Comparison of ENCODE assay signal across 8 cellular contexts in genomic region chr2:41414486-41415230, GRCh38.
A peak's percentile ranks its signal among the peaks of the same experiment; 100 is the strongest.
DNase-seq lines count a peak whose midpoint lies in the region; ATAC-seq and TF ChIP-seq lines count a peak whose summit lies in the region.

No MANE protein-coding gene starts in this region.

- H3K27me3 Mint-ChIP-seq in activated CD4-positive, alpha-beta T cell treated with anti-CD3 and anti-CD28 coated beads, Interleukin-2, amount 10 ng/mL, durations not matched to agents 7 days and 5 days: no peaks in the 10 kb centered on the region

- no peaks in the 10 kb centered on the region for H3K27me3 ChIP-seq in adrenal gland
- no peaks in the 10 kb centered on the region for H3K27me3 ChIP-seq in effector memory CD4-positive, alpha-beta T cell (replicated peaks; ENCODE audit: control insufficient read depth, insufficient read depth, low read length, poor library complexity, severe bottlenecking)

- no peaks in the 10 kb centered on the region for H3K9me3 Mint-ChIP-seq in activated CD4-positive, alpha-beta T cell treated with anti-CD3 and anti-CD28 coated beads, Interleukin-2, amount 10 ng/mL, durations not matched to agents 7 days and 5 days

- H3K4me3 ChIP-seq in adrenal gland: no peak overlapping the region
- H3K4me3 ChIP-seq in effector memory CD4-positive, alpha-beta T cell (ENCODE audit: insufficient read depth, low read depth, low read length, poor library complexity, severe bottlenecking): no peak overlapping the region

- TF ChIP-seq CTCF in adrenal gland (IDR thresholded peaks at IDR 0.05): peak; percentile 50 to 70 (median 62)

- H3K27ac Mint-ChIP-seq in activated CD4-positive, alpha-beta T cell treated with anti-CD3 and anti-CD28 coated beads, Interleukin-2, amount 10 ng/mL, durations not matched to agents 7 days and 5 days: no peak overlapping the region

- no peak overlapping the region for H3K4me3 Mint-ChIP-seq in activated CD4-positive, alpha-beta T cell treated with anti-CD3 and anti-CD28 coated beads, Interleukin-2, amount 10 ng/mL, durations not matched to agents 7 days and 5 days

- intact Hi-C loops in adrenal gland (cut with DNase I): loop anchor here (2.0 to 10.0 kb wide), 3 partner anchors 280 to 370 kb away; no protein-coding TSS in a partner anchor

- ATAC-seq in HG02588 (IDR thresholded peaks at IDR 0.05; ENCODE audit: unreplicated experiment) (peak; percentile 62), left lobe of liver (peak; percentile 68), GM21515 (IDR thresholded peaks at IDR 0.05; ENCODE audit: unreplicated experiment) (no peak)

- H3K4me1 ChIP-seq in adrenal gland (replicated peaks in 1 of 2): no peaks in the 10 kb centered on the region
- no peaks in the 10 kb centered on the region for H3K4me1 ChIP-seq in effector memory CD4-positive, alpha-beta T cell (ENCODE audit: control insufficient read depth, insufficient read depth, low read length, poor library complexity, severe bottlenecking)

- TF ChIP-seq POLR2A in adrenal gland (IDR thresholded peaks at IDR 0.05): no peak

- CTCF ChIA-PET in activated CD4-positive, alpha-beta T cell treated with anti-CD3 and anti-CD28 coated beads, Interleukin-2, amount 10 ng/mL, durations not matched to agents 7 days and 5 days (lab: Charles Lee): no interaction called here

- peak; percentile 19 for DNase-seq in activated CD4-positive, alpha-beta T cell treated with anti-CD3 and anti-CD28 coated beads, Interleukin-2, amount 10 ng/mL, durations not matched to agents 7 days and 5 days
- no peak for DNase-seq in activated CD4-positive, alpha-beta T cell treated with anti-CD3 and anti-CD28 coated beads, Interleukin-2, amount 50 U/mL, for 4 hours
- DNase-seq in NCI-H146 treated with DMSO at 0.1 percent for 48 hours (lab: John Stamatoyannopoulos, UW; ENCODE audit: unreplicated experiment): peak; percentile 48
- peak in 5 of 7 donors; percentile 15 to 51 (median 29) for DNase-seq in adrenal gland
- DNase-seq in left lobe of liver (ENCODE audit: low spot score): no peak
- DNase-seq in effector memory CD4-positive, alpha-beta T cell: no peak

- H3K9me3 ChIP-seq in adrenal gland (replicated peaks in 1 of 3): no peaks in the 10 kb centered on the region
- no peaks in the 10 kb centered on the region for H3K9me3 ChIP-seq in effector memory CD4-positive, alpha-beta T cell (ENCODE audit: control insufficient read depth, low read length)

- no peaks in the 10 kb centered on the region for H3K4me1 Mint-ChIP-seq in activated CD4-positive, alpha-beta T cell treated with anti-CD3 and anti-CD28 coated beads, Interleukin-2, amount 10 ng/mL, durations not matched to agents 7 days and 5 days

- no peaks in the 10 kb centered on the region for H3K36me3 Mint-ChIP-seq in activated CD4-positive, alpha-beta T cell treated with anti-CD3 and anti-CD28 coated beads, Interleukin-2, amount 10 ng/mL, durations not matched to agents 7 days and 5 days (ENCODE audit: low read depth)

- POLR2A ChIA-PET in activated CD4-positive, alpha-beta T cell treated with anti-CD3 and anti-CD28 coated beads, Interleukin-2, amount 10 ng/mL, durations not matched to agents 7 days and 5 days (lab: Charles Lee): no interaction called here

- H3K27ac ChIP-seq in adrenal gland: no peak overlapping the region
- H3K27ac ChIP-seq in effector memory CD4-positive, alpha-beta T cell (ENCODE audit: insufficient read depth, low read length, poor library complexity, severe bottlenecking): no peak overlapping the region

- 52 to 75% (median 64%) methylated on average over 5 of the region's 5 CpGs for WGBS in adrenal gland, 4 donors

- H3K36me3 ChIP-seq in adrenal gland (replicated peaks in 1 of 2): no peaks in the 10 kb centered on the region
- no peaks in the 10 kb centered on the region for H3K36me3 ChIP-seq in effector memory CD4-positive, alpha-beta T cell (ENCODE audit: control insufficient read depth, insufficient read depth, low read length)

Comparison
In these comparisons a context has a peak if more than half of its experiments do, and no peak if none do; other contexts are left out.
1. DNase-seq: peak in activated CD4-positive, alpha-beta T cell treated with anti-CD3 and anti-CD28 coated beads, Interleukin-2, amount 10 ng/mL, durations not matched to agents 7 days and 5 days (single experiment), NCI-H146 treated with DMSO at 0.1 percent for 48 hours (single experiment) and adrenal gland (5 of 7); none in activated CD4-positive, alpha-beta T cell treated with anti-CD3 and anti-CD28 coated beads, Interleukin-2, amount 50 U/mL, for 4 hours (0 of 2), left lobe of liver (single experiment) and effector memory CD4-positive, alpha-beta T cell (0 of 3).